ENCODE assay signal across 1 cellular context in genomic region chr9:14531424-14532269, GRCh38.
TF ChIP-seq lines count a peak whose summit lies in the region.

No MANE protein-coding gene starts in this region.

TF ChIP-seq in SK-N-SH, 30 proteins besides CTCF, POLR2A, EP300 and RAD21 (continued from another document):
- TF ChIP-seq PBX3 (IDR thresholded peaks at IDR 0.05) = no peak
